ENCODE assay signal across 18 cellular contexts in the genomic region with DNA sequence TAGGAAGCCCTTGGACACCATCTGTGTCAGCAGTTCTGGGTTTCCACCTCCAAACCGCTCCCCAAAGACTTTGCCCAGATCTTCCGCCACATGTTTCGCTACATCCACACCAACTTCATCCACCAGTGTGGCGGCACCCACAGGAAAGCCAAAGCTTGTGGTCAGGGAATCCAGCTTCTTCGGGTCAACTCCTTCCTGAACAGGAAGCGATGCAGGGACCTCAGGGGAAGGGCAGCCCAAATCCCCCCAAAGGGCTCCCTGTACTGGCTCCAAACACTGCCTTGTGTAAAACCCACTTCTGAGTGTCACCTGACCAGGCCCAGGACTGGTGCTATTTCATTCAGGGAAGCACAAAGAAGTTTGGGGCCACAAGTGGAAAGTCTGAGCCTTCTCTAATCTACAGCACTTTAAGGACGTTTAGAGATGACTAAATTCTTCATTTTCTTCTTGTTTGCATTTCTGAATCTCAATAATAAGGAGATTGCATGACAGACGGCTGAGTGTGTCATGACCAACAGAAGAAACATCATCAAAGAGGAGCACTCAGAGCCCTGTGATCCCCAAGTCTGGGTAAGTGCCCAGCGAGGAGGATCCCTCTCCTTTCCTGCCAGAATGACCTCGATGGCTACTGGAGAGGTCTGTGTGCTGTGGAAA. TPM values are rescaled to one million over a fixed set of nuclear protein-coding genes. Genes with fewer than 3 reads are reported as not detected.
A peak's percentile ranks its signal among the peaks of the same experiment; 100 is the strongest.
DNase-seq lines count a peak whose midpoint lies in the region; ATAC-seq and TF ChIP-seq lines count a peak whose summit lies in the region.
"Had no signal": no experiment of that assay in that cellular context is flagged by ENCODE, and none has a peak within 500 bp of the region (broad histone marks: within the 10 kb centered on the region; RNA-seq: fewer than 3 reads in every experiment).

No MANE protein-coding gene starts in this region.

- H2AFZ ChIP-seq in OCI-LY7 (ENCODE audit: low read length) = no peak overlapping the region

- intact Hi-C loops in activated CD8-positive, alpha-beta T cell treated with anti-CD3 and anti-CD28 coated beads for 36 hours (cut with micrococcal nuclease) = no loop called here
- intact Hi-C loops in Caco-2 (cut with micrococcal nuclease; ENCODE audit: unreplicated experiment) = no loop called here
- intact Hi-C loops in sigmoid colon (cut with DNase I) = no loop called here
- intact Hi-C loops in OCI-LY7 (cut with micrococcal nuclease; ENCODE audit: unreplicated experiment) = no loop called here

- H3K4me3 Mint-ChIP-seq in activated CD8-positive, alpha-beta T cell treated with anti-CD3 and anti-CD28 coated beads for 36 hours = no peak overlapping the region
- no peak overlapping the region for H3K4me3 Mint-ChIP-seq in activated CD8-positive, alpha-beta T cell treated with anti-CD3 and anti-CD28 coated beads, Interleukin-2, amount 10 ng/mL, durations not matched to agents 7 days and 5 days
- H3K4me3 Mint-ChIP-seq in Caco-2 (ENCODE audit: unreplicated experiment) = no peak overlapping the region
- H3K4me3 Mint-ChIP-seq in activated naive CD8-positive, alpha-beta T cell treated with anti-CD3 and anti-CD28 coated beads, Interleukin-2, amount 50 U/mL, for 24 hours = no peak overlapping the region
- H3K4me3 Mint-ChIP-seq: dendritic cell treated with granulocyte-macrophage colony-stimulating factor and Interleukin-4, amounts not matched to agents 40 ng/mL and 50 ng/mL, for 4 days; nephron had no signal

- CTCF ChIA-PET in activated CD8-positive, alpha-beta T cell treated with anti-CD3 and anti-CD28 coated beads for 36 hours (lab: Charles Lee) = interaction anchor here (3.3 kb wide), 1 partner anchor 9 kb away, joined by 12 read pairs; no protein-coding TSS in a partner anchor
- CTCF ChIA-PET in activated CD8-positive, alpha-beta T cell treated with anti-CD3 and anti-CD28 coated beads, Interleukin-2, amount 10 ng/mL, durations not matched to agents 7 days and 5 days (lab: Charles Lee) = no interaction called here
- CTCF ChIA-PET in Caco-2 (lab: Charles Lee) (no interaction called here), OCI-LY7 (lab: Charles Lee; ENCODE audit: unreplicated experiment) (no interaction called here)

- H3K4me1 ChIP-seq in Caco-2 = no peaks in the 10 kb centered on the region
- H3K4me1 ChIP-seq in sigmoid colon = no peaks in the 10 kb centered on the region
- H3K4me1 ChIP-seq in OCI-LY7 (ENCODE audit: insufficient read depth, low read length, poor library complexity, severe bottlenecking) = peaks cover 11% of the 10 kb centered on the region
- H3K4me1 ChIP-seq: HAP-1, upper lobe of left lung had no signal

- no peak overlapping the region for H3K4me2 ChIP-seq in OCI-LY7 (ENCODE audit: low read length)
- H3K4me2 ChIP-seq: BLaER1 had no signal

- H3K36me3 ChIP-seq in Caco-2 (ENCODE audit: control insufficient read depth, insufficient read depth, low read length) (peaks cover 6% of the 10 kb centered on the region), sigmoid colon (peaks cover 24 to 88% (median 41%) of the 10 kb centered on the region in 4 donors), OCI-LY7 (ENCODE audit: insufficient read depth, low read length) (peaks cover 84% of the 10 kb centered on the region)

- H3K9me3 ChIP-seq in Caco-2 (no peaks in the 10 kb centered on the region), sigmoid colon (no peaks in the 10 kb centered on the region), OCI-LY7 (ENCODE audit: low read length) (no peaks in the 10 kb centered on the region)
- H3K9me3 ChIP-seq: HAP-1, upper lobe of left lung had no signal

- no peak for TF ChIP-seq CTCF in activated CD8-positive, alpha-beta T cell treated with anti-CD3 and anti-CD28 coated beads for 36 hours (IDR thresholded peaks at IDR 0.05)
- TF ChIP-seq CTCF in Caco-2 (IDR thresholded peaks at IDR 0.05; ENCODE audit: insufficient read depth in 1 of 2, low read depth in 1 of 2, low read length in 1 of 2, severe bottlenecking in 1 of 2, unreplicated experiment in 1 of 2) = no peak
- no peak for TF ChIP-seq CTCF in sigmoid colon (IDR thresholded peaks at IDR 0.05)
- no peak for TF ChIP-seq CTCF in OCI-LY7 (conservative IDR thresholded peaks at IDR 0.05; ENCODE audit: low read length)

- no peak for DNase-seq in activated CD8-positive, alpha-beta T cell treated with anti-CD3 and anti-CD28 coated beads for 36 hours
- no peak for DNase-seq in activated CD8-positive, alpha-beta T cell treated with anti-CD3 and anti-CD28 coated beads, Interleukin-2, amount 10 ng/mL, durations not matched to agents 7 days and 5 days
- no peak for DNase-seq in Caco-2
- no peak for DNase-seq in activated naive CD8-positive, alpha-beta T cell treated with anti-CD3 and anti-CD28 coated beads, Interleukin-2, amount 50 U/mL, for 24 hours
- peak; percentile 40 for DNase-seq in sigmoid colon
- no peak for DNase-seq in OCI-LY7 (ENCODE audit: low spot score)
- no peak for DNase-seq in NCI-H345 (lab: John Stamatoyannopoulos, UW)
- DNase-seq: activated effector memory CD4-positive, alpha-beta T cell treated with anti-CD3 and anti-CD28 coated beads, Interleukin-2, amount 50 U/mL, for 16 hours; NCI-H524; stimulated activated CD4-positive, alpha-beta T cell treated with anti-CD3 and anti-CD28 coated beads, Interleukin-12 subunit alpha, Interleukin-12 subunit beta, amount 100 ng/mL, for 4 hours; upper lobe of left lung had no signal

- WGBS in sigmoid colon, 2 donors = 89 to 93% methylated on average over 10 of the region's 10 CpGs

- ATAC-seq in activated CD8-positive, alpha-beta T cell treated with anti-CD3 and anti-CD28 coated beads for 36 hours = peak; percentile 24
- ATAC-seq in activated CD8-positive, alpha-beta T cell treated with anti-CD3 and anti-CD28 coated beads, Interleukin-2, amount 10 ng/mL, durations not matched to agents 7 days and 5 days = no peak
- peak; percentile 76 for ATAC-seq in activated naive CD8-positive, alpha-beta T cell treated with anti-CD3 and anti-CD28 coated beads, Interleukin-2, amount 50 U/mL, for 24 hours
- ATAC-seq in HG02798 (IDR thresholded peaks at IDR 0.05; ENCODE audit: poor library complexity, unreplicated experiment) = no peak
- ATAC-seq: HepG2, right cardiac atrium had no signal

- H3K9me3 Mint-ChIP-seq in activated CD8-positive, alpha-beta T cell treated with anti-CD3 and anti-CD28 coated beads for 36 hours = no peaks in the 10 kb centered on the region
- no peaks in the 10 kb centered on the region for H3K9me3 Mint-ChIP-seq in activated CD8-positive, alpha-beta T cell treated with anti-CD3 and anti-CD28 coated beads, Interleukin-2, amount 10 ng/mL, durations not matched to agents 7 days and 5 days (ENCODE audit: insufficient read depth)
- no peaks in the 10 kb centered on the region for H3K9me3 Mint-ChIP-seq in Caco-2 (ENCODE audit: unreplicated experiment)
- no peaks in the 10 kb centered on the region for H3K9me3 Mint-ChIP-seq in activated naive CD8-positive, alpha-beta T cell treated with anti-CD3 and anti-CD28 coated beads, Interleukin-2, amount 50 U/mL, for 24 hours
- H3K9me3 Mint-ChIP-seq: nephron had no signal

- H3K27me3 Mint-ChIP-seq in activated CD8-positive, alpha-beta T cell treated with anti-CD3 and anti-CD28 coated beads for 36 hours = no peaks in the 10 kb centered on the region
- H3K27me3 Mint-ChIP-seq in activated CD8-positive, alpha-beta T cell treated with anti-CD3 and anti-CD28 coated beads, Interleukin-2, amount 10 ng/mL, durations not matched to agents 7 days and 5 days (ENCODE audit: low read depth) = no peaks in the 10 kb centered on the region
- H3K27me3 Mint-ChIP-seq in Caco-2 (ENCODE audit: insufficient read depth, unreplicated experiment) = no peaks in the 10 kb centered on the region
- no peaks in the 10 kb centered on the region for H3K27me3 Mint-ChIP-seq in activated naive CD8-positive, alpha-beta T cell treated with anti-CD3 and anti-CD28 coated beads, Interleukin-2, amount 50 U/mL, for 24 hours
- H3K27me3 Mint-ChIP-seq: dendritic cell treated with granulocyte-macrophage colony-stimulating factor and Interleukin-4, amounts not matched to agents 40 ng/mL and 50 ng/mL, for 4 days had no signal

- TF ChIP-seq EP300 in sigmoid colon (IDR thresholded peaks at IDR 0.05) = no peak

- no peaks in the 10 kb centered on the region for H3K79me2 ChIP-seq in OCI-LY7 (ENCODE audit: insufficient read depth, low read depth, low read length)

- H3K27me3 ChIP-seq in Caco-2 (replicated peaks; ENCODE audit: control insufficient read depth, insufficient read depth, low read length) (no peaks in the 10 kb centered on the region), sigmoid colon (no peaks in the 10 kb centered on the region)
- H3K27me3 ChIP-seq: BLaER1, upper lobe of left lung had no signal

- no TSS peak for BruUV-seq in Caco-2 (replicated peaks; lab: Mats Ljungman, UMichigan)
- no TSS peak for BruUV-seq in OCI-LY7 (replicated peaks; lab: Mats Ljungman, UMichigan)

- no peaks in the 10 kb centered on the region for H4K20me1 ChIP-seq in OCI-LY7 (ENCODE audit: insufficient read depth, low read length)
- H4K20me1 ChIP-seq: BLaER1 had no signal

- no peak overlapping the region for H3K4me3 ChIP-seq in Caco-2 (ENCODE audit: low read depth, low read length)
- H3K4me3 ChIP-seq in sigmoid colon = no peak overlapping the region
- H3K4me3 ChIP-seq in OCI-LY7 (ENCODE audit: low read depth, low read length, poor library complexity, severe bottlenecking) = no peak overlapping the region
- H3K4me3 ChIP-seq: BLaER1, HAP-1, upper lobe of left lung had no signal

- POLR2A ChIA-PET in activated CD8-positive, alpha-beta T cell treated with anti-CD3 and anti-CD28 coated beads for 36 hours (lab: Charles Lee) = no interaction called here
- POLR2A ChIA-PET in activated CD8-positive, alpha-beta T cell treated with anti-CD3 and anti-CD28 coated beads, Interleukin-2, amount 10 ng/mL, durations not matched to agents 7 days and 5 days (lab: Charles Lee) = interaction anchor here (1.0 kb wide), 1 partner anchor 9 kb away, joined by 3 read pairs; no protein-coding TSS in a partner anchor
- POLR2A ChIA-PET in Caco-2 (lab: Charles Lee) (no interaction called here), OCI-LY7 (lab: Charles Lee) (no interaction called here)

- no peak for TF ChIP-seq POLR2A in sigmoid colon (IDR thresholded peaks at IDR 0.05)

- peaks cover 27% of the 10 kb centered on the region for H3K36me3 Mint-ChIP-seq in activated CD8-positive, alpha-beta T cell treated with anti-CD3 and anti-CD28 coated beads for 36 hours (ENCODE audit: low read depth)
- peaks cover 50% of the 10 kb centered on the region for H3K36me3 Mint-ChIP-seq in activated CD8-positive, alpha-beta T cell treated with anti-CD3 and anti-CD28 coated beads, Interleukin-2, amount 10 ng/mL, durations not matched to agents 7 days and 5 days (ENCODE audit: low read depth)
- peaks cover 74% of the 10 kb centered on the region for H3K36me3 Mint-ChIP-seq in Caco-2 (ENCODE audit: insufficient read depth, unreplicated experiment)
- peaks cover 27% of the 10 kb centered on the region for H3K36me3 Mint-ChIP-seq in activated naive CD8-positive, alpha-beta T cell treated with anti-CD3 and anti-CD28 coated beads, Interleukin-2, amount 50 U/mL, for 24 hours (ENCODE audit: low read depth)

- H3K27ac Mint-ChIP-seq in activated CD8-positive, alpha-beta T cell treated with anti-CD3 and anti-CD28 coated beads for 36 hours = peak overlapping the region; percentile 36
- H3K27ac Mint-ChIP-seq in activated CD8-positive, alpha-beta T cell treated with anti-CD3 and anti-CD28 coated beads, Interleukin-2, amount 10 ng/mL, durations not matched to agents 7 days and 5 days = no peak overlapping the region
- H3K27ac Mint-ChIP-seq in Caco-2 (ENCODE audit: unreplicated experiment) = peak overlapping the region; percentile 45
- peak overlapping the region; percentile 82 for H3K27ac Mint-ChIP-seq in activated naive CD8-positive, alpha-beta T cell treated with anti-CD3 and anti-CD28 coated beads, Interleukin-2, amount 50 U/mL, for 24 hours
- H3K27ac Mint-ChIP-seq: dendritic cell treated with granulocyte-macrophage colony-stimulating factor and Interleukin-4, amounts not matched to agents 40 ng/mL and 50 ng/mL, for 4 days; nephron had no signal

- H3K27ac ChIP-seq in sigmoid colon (no peak overlapping the region), OCI-LY7 (ENCODE audit: low read depth, low read length, poor library complexity, severe bottlenecking) (no peak overlapping the region)
- H3K27ac ChIP-seq: BLaER1, upper lobe of left lung had no signal

- H3K4me1 Mint-ChIP-seq in activated CD8-positive, alpha-beta T cell treated with anti-CD3 and anti-CD28 coated beads for 36 hours (ENCODE audit: low read depth) = no peaks in the 10 kb centered on the region
- peaks cover 1% of the 10 kb centered on the region for H3K4me1 Mint-ChIP-seq in activated CD8-positive, alpha-beta T cell treated with anti-CD3 and anti-CD28 coated beads, Interleukin-2, amount 10 ng/mL, durations not matched to agents 7 days and 5 days (ENCODE audit: low read depth)
- no peaks in the 10 kb centered on the region for H3K4me1 Mint-ChIP-seq in Caco-2 (ENCODE audit: low read depth, unreplicated experiment)
- H3K4me1 Mint-ChIP-seq in activated naive CD8-positive, alpha-beta T cell treated with anti-CD3 and anti-CD28 coated beads, Interleukin-2, amount 50 U/mL, for 24 hours = peaks cover 11% of the 10 kb centered on the region

- no peaks in the 10 kb centered on the region for H3K9me2 ChIP-seq in OCI-LY7 (ENCODE audit: insufficient read depth, low read length)

RNA-seq across cellular contexts. Expression of gene GAREM2, which starts 20.8 kb away (rescaled TPM):
- total RNA-seq in activated CD8-positive, alpha-beta T cell treated with anti-CD3 and anti-CD28 coated beads for 36 hours = 1 to 10 TPM; 2.2 to 2.7 TPM
- total RNA-seq in activated CD8-positive, alpha-beta T cell treated with anti-CD3 and anti-CD28 coated beads, Interleukin-2, amount 10 ng/mL, durations not matched to agents 7 days and 5 days = 1 to 10 TPM; 2.8 to 5.5 TPM
- total RNA-seq in Caco-2 (2022) (15.6 and 23.6 TPM in 2 replicates), sigmoid colon (1 to 10 TPM; 1.1 to 4.4 (median 2.1) TPM), OCI-LY7 (2022) (0.11 TPM in 1 of 2 replicates, not detected in the other)
- polyA plus RNA-seq in sigmoid colon = 10 to 100 TPM in 1 of 3 donors, 1 to 10 TPM in 2; 2.1 to 11.6 (median 2.4) TPM
- total RNA-seq in OCI-LY7 (2014; rRNA removed; shearing (Covaris generic)) = not detected in 2 replicates

RNA-seq across cellular contexts. Expression of gene HADHA, which starts 50.7 kb away (rescaled TPM):
- total RNA-seq in activated CD8-positive, alpha-beta T cell treated with anti-CD3 and anti-CD28 coated beads for 36 hours = 100 to 1,000 TPM; 118 to 120 TPM
- total RNA-seq in activated CD8-positive, alpha-beta T cell treated with anti-CD3 and anti-CD28 coated beads, Interleukin-2, amount 10 ng/mL, durations not matched to agents 7 days and 5 days = 100 to 1,000 TPM; 119 to 124 TPM
- total RNA-seq in Caco-2 (2022) = 143 and 150 TPM in 2 replicates
- total RNA-seq in sigmoid colon = 100 to 1,000 TPM; 110 to 137 (median 118) TPM
- polyA plus RNA-seq in sigmoid colon = 100 to 1,000 TPM in 2 of 3 donors, 10 to 100 TPM in 1; 96.7 to 148 (median 126) TPM
- total RNA-seq in OCI-LY7 (2014; rRNA removed; shearing (Covaris generic)) = 126 and 131 TPM in 2 replicates
- total RNA-seq in OCI-LY7 (2022) = 150 and 157 TPM in 2 replicates

RNA-seq across cellular contexts. Expression of gene HADHB, which starts 51.0 kb away (rescaled TPM):
- total RNA-seq in activated CD8-positive, alpha-beta T cell treated with anti-CD3 and anti-CD28 coated beads for 36 hours = 10 to 100 TPM; 58.8 TPM
- 10 to 100 TPM; 59.1 to 63.5 TPM for total RNA-seq in activated CD8-positive, alpha-beta T cell treated with anti-CD3 and anti-CD28 coated beads, Interleukin-2, amount 10 ng/mL, durations not matched to agents 7 days and 5 days
- total RNA-seq in Caco-2 (2022) (93.2 and 106 TPM in 2 replicates), sigmoid colon (100 to 1,000 TPM in 3 of 4 donors, 10 to 100 TPM in 1; 82.8 to 147 (median 119) TPM), OCI-LY7 (2022) (55.7 and 58.1 TPM in 2 replicates)
- polyA plus RNA-seq in sigmoid colon = 100 to 1,000 TPM in 2 of 3 donors, 10 to 100 TPM in 1; 93.3 to 212 (median 120) TPM
- 35.5 and 46.7 TPM in 2 replicates for total RNA-seq in OCI-LY7 (2014; rRNA removed; shearing (Covaris generic))

Comparison
In these comparisons a context has a peak if more than half of its experiments do, and no peak if none do; other contexts are left out.
1. ATAC-seq: peak in activated CD8-positive, alpha-beta T cell treated with anti-CD3 and anti-CD28 coated beads for 36 hours (single experiment) and activated naive CD8-positive, alpha-beta T cell treated with anti-CD3 and anti-CD28 coated beads, Interleukin-2, amount 50 U/mL, for 24 hours (single experiment); none in activated CD8-positive, alpha-beta T cell treated with anti-CD3 and anti-CD28 coated beads, Interleukin-2, amount 10 ng/mL, durations not matched to agents 7 days and 5 days (single experiment) and HG02798 (single experiment).